In genomic region chr20:33012327-33013189, GRCh38 we compare ENCODE assay signal across 33 cellular contexts. TPM values are rescaled to one million over a fixed set of nuclear protein-coding genes. Genes with fewer than 3 reads are reported as not detected.
"Had no signal": no experiment of that assay in that cellular context is flagged by ENCODE, and none has a peak within 500 bp of the region (broad histone marks: within the 10 kb centered on the region; RNA-seq: fewer than 3 reads in every experiment).

No MANE protein-coding gene starts in this region.

- H3K4me1 ChIP-seq: colonic mucosa, gastrocnemius medialis, heart right ventricle, left lung, lower lobe of right lung had no signal

- H3K4me3 ChIP-seq: colonic mucosa, esophagus squamous epithelium, gastrocnemius medialis, heart right ventricle, left lung, lower lobe of right lung, mucosa of descending colon had no signal

- FAIRE-seq: endometrium, islet of Langerhans, keratinocyte had no signal

- H3K27me3 ChIP-seq: colonic mucosa had no signal

- H3K27ac ChIP-seq: colonic mucosa, epithelial cell of prostate, esophagus squamous epithelium, gastrocnemius medialis, heart right ventricle, left lung, lower lobe of right lung had no signal

- H3K36me3 ChIP-seq: colonic mucosa, esophagus squamous epithelium, gastrocnemius medialis, heart right ventricle, left lung, lower lobe of right lung had no signal

- DNase-seq: colonic mucosa; cortex of kidney; effector CD8-positive, alpha-beta T cell; effector memory CD8-positive, alpha-beta T cell; endodermal cell; erythroblast; esophagus squamous epithelium; foreskin fibroblast; foreskin melanocyte; gastrocnemius medialis; glutamatergic neuron; head of caudate nucleus; heart right ventricle; hippocampal formation; left cardiac atrium; left lung; left ventricle myocardium superior; lower lobe of right lung; mesenchymal stem cell; mucosa of descending colon had no signal

- ATAC-seq: effector memory CD8-positive, alpha-beta T cell; esophagus mucosa; gastrocnemius medialis; heart right ventricle; left cardiac atrium; left lung; left ventricle myocardium superior; lower lobe of right lung; mucosa of descending colon had no signal

- H3K9me3 ChIP-seq: colonic mucosa, esophagus squamous epithelium, gastrocnemius medialis, heart right ventricle, left lung, lower lobe of right lung, mucosa of descending colon had no signal

RNA-seq across cellular contexts. Expression of gene BPIFB2, which starts 5.1 kb away (rescaled TPM):
- total RNA-seq: cerebellum, dermis microvascular lymphatic vessel endothelial cell, endodermal cell, gastrocnemius medialis, glomerular endothelial cell, heart right ventricle, kidney epithelial cell, left cardiac atrium, left ventricle myocardium superior, lower leg skin, lung microvascular endothelial cell, mesenteric fat pad, mesothelial cell of epicardium, mucosa of descending colon had no signal
- polyA plus RNA-seq: heart right ventricle, keratinocyte had no signal

RNA-seq across cellular contexts. Expression of gene SUN5, which starts 8.3 kb away (rescaled TPM):
- total RNA-seq: cerebellum, colonic mucosa, dermis microvascular lymphatic vessel endothelial cell, endodermal cell, esophagus mucosa, esophagus squamous epithelium, gastrocnemius medialis, glomerular endothelial cell, heart right ventricle, kidney epithelial cell, left cardiac atrium, left lung, left ventricle myocardium superior, lower leg skin, lower lobe of right lung, lung microvascular endothelial cell, mesenteric fat pad, mesothelial cell of epicardium, mucosa of descending colon had no signal
- polyA plus RNA-seq: heart right ventricle, keratinocyte had no signal

RNA-seq across cellular contexts. Expression of gene BPIFB6, which starts 18.9 kb away (rescaled TPM):
- total RNA-seq: cerebellum, colonic mucosa, dermis microvascular lymphatic vessel endothelial cell, endodermal cell, esophagus mucosa, esophagus squamous epithelium, gastrocnemius medialis, glomerular endothelial cell, heart right ventricle, kidney epithelial cell, left cardiac atrium, left lung, left ventricle myocardium superior, lower leg skin, lower lobe of right lung, lung microvascular endothelial cell, mesenteric fat pad, mesothelial cell of epicardium, mucosa of descending colon had no signal
- polyA plus RNA-seq: heart right ventricle, keratinocyte had no signal

RNA-seq across cellular contexts. Expression of gene BPIFB3, which starts 41.1 kb away (rescaled TPM):
- total RNA-seq: cerebellum, colonic mucosa, dermis microvascular lymphatic vessel endothelial cell, endodermal cell, esophagus mucosa, esophagus squamous epithelium, gastrocnemius medialis, glomerular endothelial cell, heart right ventricle, kidney epithelial cell, left cardiac atrium, left lung, left ventricle myocardium superior, lower leg skin, lower lobe of right lung, lung microvascular endothelial cell, mesenteric fat pad, mesothelial cell of epicardium, mucosa of descending colon had no signal
- polyA plus RNA-seq: heart right ventricle, keratinocyte had no signal
